In genomic region chr2:64330691-64331429, GRCh38 we compare ENCODE assay signal across 8 cellular contexts.
DNase-seq lines count a peak whose midpoint lies in the region; ATAC-seq and TF ChIP-seq lines count a peak whose summit lies in the region.

No MANE protein-coding gene starts in this region.

- no peaks in the 10 kb centered on the region for H3K27me3 Mint-ChIP-seq in T-cell

- H3K9me3 ChIP-seq in left ventricle myocardium inferior (replicated peaks) (no peaks in the 10 kb centered on the region), transverse colon (no peaks in the 10 kb centered on the region)

- H3K4me3 Mint-ChIP-seq in T-cell: peak overlapping the region in 1 of 3 donors; percentile 29

- CTCF ChIA-PET in T-cell (lab: Charles Lee): interaction anchor here (0.5 to 7.0 kb wide), 58 partner anchors 8 to 895 kb away, joined by 3 to 185 read pairs (median 4); partner anchors contain the start of gene AFTPH (in 2 of the 2)

- H3K27ac ChIP-seq in left ventricle myocardium inferior (replicated peaks) (peak overlapping the region; percentile 72), transverse colon (peak overlapping the region; percentile 73 to 84 (median 78))

- peak overlapping the region; percentile 48 for H3K4me3 ChIP-seq in left ventricle myocardium inferior
- H3K4me3 ChIP-seq in transverse colon: peak overlapping the region in 2 of 4 donors; percentile 7 to 44

- ATAC-seq in T-cell (replicated peaks in 1 of 4): peak in 2 of 4 experiments; percentile 25 to 29

- H3K4me1 ChIP-seq in left ventricle myocardium inferior (peaks cover 45% of the 10 kb centered on the region), transverse colon (peaks cover 10 to 38% (median 23%) of the 10 kb centered on the region in 4 donors)

- no peaks in the 10 kb centered on the region for H3K36me3 ChIP-seq in left ventricle myocardium inferior
- no peaks in the 10 kb centered on the region for H3K36me3 ChIP-seq in transverse colon

- POLR2A ChIA-PET in T-cell (lab: Charles Lee): interaction anchor here (0.6 to 0.7 kb wide), 3 partner anchors 226 to 401 kb away, joined by 3 read pairs; no protein-coding TSS in a partner anchor

- DNase-seq in GM03348 (ENCODE audit: low spot score): peak; percentile 76
- DNase-seq in NCI-H146 (lab: John Stamatoyannopoulos, UW): peak; percentile 83
- DNase-seq in T-cell: peak; percentile 41 to 86 (median 72)
- DNase-seq in amniotic stem cell (lab: John Stamatoyannopoulos, UW): peak; percentile 90
- peak; percentile 67 for DNase-seq in left ventricle myocardium inferior
- peak; percentile 92 for DNase-seq in posterior vena cava (ENCODE audit: low spot score)
- peak; percentile 84 for DNase-seq in transverse colon
- no peak for DNase-seq in mesenteric fat pad (ENCODE audit: low spot score)

- in situ Hi-C loops in transverse colon (cut with MboI; ENCODE audit: low pct_ligation_motif_present in 1 of 4, low pct_unique_long_range_greater_than_20kb in 1 of 4, low sequenced_read_pairs in 3 of 4): loop anchor here (5.0 to 25.0 kb wide), 2 partner anchors 156 to 556 kb away; no protein-coding TSS in a partner anchor

- no peak for TF ChIP-seq POLR2A in transverse colon (IDR thresholded peaks at IDR 0.05)

- no peaks in the 10 kb centered on the region for H3K36me3 Mint-ChIP-seq in T-cell

- TF ChIP-seq CTCF in left ventricle myocardium inferior (IDR thresholded peaks at IDR 0.05; ENCODE audit: borderline replicate concordance) (peak; percentile 91), transverse colon (IDR thresholded peaks at IDR 0.05) (peak; percentile 91 to 97 (median 95))

- H3K4me1 Mint-ChIP-seq in T-cell: peaks cover 31 to 40% (median 37%) of the 10 kb centered on the region in 3 donors

- H3K27me3 ChIP-seq in left ventricle myocardium inferior (ENCODE audit: low read depth) (no peaks in the 10 kb centered on the region), transverse colon (no peaks in the 10 kb centered on the region)

- no peaks in the 10 kb centered on the region for H3K9me3 Mint-ChIP-seq in T-cell

- TF ChIP-seq EP300 in transverse colon (IDR thresholded peaks at IDR 0.05; ENCODE audit: low read depth): no peak

- H3K27ac Mint-ChIP-seq in T-cell: peak overlapping the region; percentile 72 to 81

- intact Hi-C loops in left ventricle myocardium inferior (cut with micrococcal nuclease) (loop anchor here (5.0 to 10.0 kb wide), 3 partner anchors 156 to 536 kb away; no protein-coding TSS in a partner anchor), posterior vena cava (cut with DNase I) (loop anchor here (5.0 to 10.0 kb wide), 2 partner anchors 124 to 156 kb away; partner anchors contain the start of gene LGALSL (in 1 of the 2)), transverse colon (cut with DNase I; ENCODE audit: low total_unique reads) (loop anchor here (1.0 kb wide), 1 partner anchor 157 kb away; no protein-coding TSS in a partner anchor)

- WGBS in transverse colon (ENCODE audit: low coverage in 1 of 2), 2 donors: 3 to 11% methylated on average over 7 to 11 of the region's 11 CpGs
